ENCODE assay signal across 9 cellular contexts in genomic region chr12:57605308-57606015, GRCh38. TPM values are rescaled to one million over a fixed set of nuclear protein-coding genes. Genes with fewer than 3 reads are reported as not detected.
DNase-seq lines count a peak whose midpoint lies in the region; ATAC-seq, FAIRE-seq and TF ChIP-seq lines count a peak whose summit lies in the region.
"Had no signal": no experiment of that assay in that cellular context is flagged by ENCODE, and none has a peak within 500 bp of the region (broad histone marks: within the 10 kb centered on the region; RNA-seq: fewer than 3 reads in every experiment).

No MANE protein-coding gene starts in this region.

- H3K27me3 ChIP-seq in CD4-positive, alpha-beta memory T cell (ENCODE audit: insufficient read depth, low read length), result no peaks in the 10 kb centered on the region
- no peaks in the 10 kb centered on the region for H3K27me3 ChIP-seq in MG63
- no peaks in the 10 kb centered on the region for H3K27me3 ChIP-seq in effector memory CD4-positive, alpha-beta T cell (replicated peaks; ENCODE audit: control insufficient read depth, insufficient read depth, low read length, poor library complexity, severe bottlenecking)

- H3K4me1 ChIP-seq in CD4-positive, alpha-beta memory T cell (ENCODE audit: insufficient read depth, low read length), result peaks cover 32% of the 10 kb centered on the region
- H3K4me1 ChIP-seq in effector memory CD4-positive, alpha-beta T cell (ENCODE audit: control insufficient read depth, insufficient read depth, low read length, poor library complexity, severe bottlenecking), result peaks cover 17% of the 10 kb centered on the region

- H3K27me3 Mint-ChIP-seq in CD4-positive, alpha-beta memory T cell, result peaks cover 2 to 3% of the 10 kb centered on the region in 2 donors
- peaks cover 2% of the 10 kb centered on the region for H3K27me3 Mint-ChIP-seq in neural crest cell (ENCODE audit: low read depth)

- H3K4me1 Mint-ChIP-seq in CD4-positive, alpha-beta memory T cell, result peaks cover 18 to 42% (median 31%) of the 10 kb centered on the region in 4 donors
- peaks cover 40% of the 10 kb centered on the region for H3K4me1 Mint-ChIP-seq in neural crest cell

- TF ChIP-seq CTCF in neural crest cell (conservative IDR thresholded peaks at IDR 0.05), result no peak

- H3K9me3 ChIP-seq in CD4-positive, alpha-beta memory T cell (ENCODE audit: control insufficient read depth in 1 of 2, low read length in 2 of 2), result no peaks in the 10 kb centered on the region
- H3K9me3 ChIP-seq in MG63, result no peaks in the 10 kb centered on the region
- no peaks in the 10 kb centered on the region for H3K9me3 ChIP-seq in effector memory CD4-positive, alpha-beta T cell (ENCODE audit: control insufficient read depth, low read length)

- peaks cover 4% of the 10 kb centered on the region for H3K36me3 ChIP-seq in CD4-positive, alpha-beta memory T cell (ENCODE audit: insufficient read depth, low read length)
- no peaks in the 10 kb centered on the region for H3K36me3 ChIP-seq in MG63
- peaks cover 18% of the 10 kb centered on the region for H3K36me3 ChIP-seq in effector memory CD4-positive, alpha-beta T cell (ENCODE audit: control insufficient read depth, insufficient read depth, low read length)

- FAIRE-seq in GM12891 (lab: Jason Lieb, UNC), result no peak

- H3K4me3 Mint-ChIP-seq in CD4-positive, alpha-beta memory T cell, result peak overlapping the region; percentile 81 to 90 (median 87)
- H3K4me3 Mint-ChIP-seq in neural crest cell, result peak overlapping the region; percentile 95

- peak overlapping the region; percentile 24 for H3K27ac ChIP-seq in CD4-positive, alpha-beta memory T cell (ENCODE audit: low read depth, low read length)
- no peak overlapping the region for H3K27ac ChIP-seq in effector memory CD4-positive, alpha-beta T cell (ENCODE audit: insufficient read depth, low read length, poor library complexity, severe bottlenecking)

- peak overlapping the region; percentile 58 to 60 for H3K4me3 ChIP-seq in CD4-positive, alpha-beta memory T cell (ENCODE audit: low read length in 2 of 2)
- H3K4me3 ChIP-seq in MG63, result peak overlapping the region; percentile 43
- H3K4me3 ChIP-seq in effector memory CD4-positive, alpha-beta T cell (ENCODE audit: insufficient read depth, low read depth, low read length, poor library complexity, severe bottlenecking), result peak overlapping the region; percentile 65

- POLR2A ChIA-PET in CD4-positive, alpha-beta memory T cell (lab: Charles Lee; ENCODE audit: partially characterized antibody), result interaction anchor here (1.2 to 1.7 kb wide), 5 partner anchors 10 to 151 kb away, joined by 3 to 7 read pairs (median 3); partner anchors contain the start of gene PIP4K2C

- CTCF ChIA-PET in CD4-positive, alpha-beta memory T cell (lab: Charles Lee; ENCODE audit: partially characterized antibody), result interaction anchor here (0.8 to 3.6 kb wide), 4 partner anchors 15 to 24 kb away, joined by 3 to 17 read pairs (median 6); no protein-coding TSS in a partner anchor

- no peak for ATAC-seq in GM21737 (IDR thresholded peaks at IDR 0.05; ENCODE audit: unreplicated experiment)

- H3K9me3 Mint-ChIP-seq in CD4-positive, alpha-beta memory T cell, result no peaks in the 10 kb centered on the region
- no peaks in the 10 kb centered on the region for H3K9me3 Mint-ChIP-seq in neural crest cell

- H3K27ac Mint-ChIP-seq in CD4-positive, alpha-beta memory T cell, result peak overlapping the region; percentile 17 to 92 (median 84)
- peak overlapping the region; percentile 82 for H3K27ac Mint-ChIP-seq in neural crest cell (ENCODE audit: unreplicated experiment)

- intact Hi-C loops in CD4-positive, alpha-beta memory T cell (cut with micrococcal nuclease), result no loop called here

- no peak for TF ChIP-seq POLR2A in GM12891 (IDR thresholded peaks at IDR 0.05; ENCODE audit: low read depth, low read length)

- peaks cover 22 to 34% of the 10 kb centered on the region in 2 donors for H3K36me3 Mint-ChIP-seq in CD4-positive, alpha-beta memory T cell
- peaks cover 19% of the 10 kb centered on the region for H3K36me3 Mint-ChIP-seq in neural crest cell (ENCODE audit: low read depth)

- DNase-seq in CD4-positive, alpha-beta memory T cell, result no peak
- DNase-seq in MG63, result no peak
- no peak for DNase-seq in effector memory CD4-positive, alpha-beta T cell
- no peak for DNase-seq in neural crest cell (ENCODE audit: low read depth, low spot score)
- no peak for DNase-seq in NCI-H2227 treated with DMSO at 0.1 percent for 48 hours (lab: John Stamatoyannopoulos, UW)
- DNase-seq in kidney tubule cell (ENCODE audit: low spot score), result no peak
- DNase-seq in GM12891 (ENCODE audit: insufficient read length, low spot score), result no peak

TF ChIP-seq in GM12891, 5 proteins besides CTCF, POLR2A, EP300 and RAD21:
- TF ChIP-seq POU2F2 (IDR thresholded peaks at IDR 0.05; ENCODE audit: low read depth, low read length) (no peak), PAX5 (IDR thresholded peaks at IDR 0.05; ENCODE audit: insufficient read depth, low read length, severe bottlenecking) (no peak), SPI1 (IDR thresholded peaks at IDR 0.05; ENCODE audit: low read depth, low read length) (no peak), POLR2AphosphoS5 (IDR thresholded peaks at IDR 0.05; ENCODE audit: low read depth, low read length) (no peak)

RNA-seq across cellular contexts. Expression of gene DTX3, which starts 0.8 kb away (rescaled TPM):
- total RNA-seq in CD4-positive, alpha-beta memory T cell, result 10 to 100 TPM; 33.8 to 37.1 TPM
- 1 to 10 TPM; 4.2 to 6.2 TPM for polyA plus RNA-seq in CD4-positive, alpha-beta memory T cell
- total RNA-seq in MG63 (2014; rRNA removed; shearing (Covaris generic); ENCODE audit: low replicate concordance), result 0.20 and 0.52 TPM in 2 replicates
- total RNA-seq in neural crest cell, result 74.7 and 75.6 TPM in 2 replicates
- polyA plus RNA-seq in GM12891 (2012; ENCODE audit: low read depth, missing spikeins), result 27.6 TPM

RNA-seq across cellular contexts. Expression of gene ARHGEF25, which starts 5.8 kb away (rescaled TPM):
- total RNA-seq in CD4-positive, alpha-beta memory T cell, result under 1 TPM; 0.47 to 0.67 TPM
- polyA plus RNA-seq in CD4-positive, alpha-beta memory T cell, result not detected
- 17.0 and 17.4 TPM in 2 replicates for total RNA-seq in MG63 (2014; rRNA removed; shearing (Covaris generic); ENCODE audit: low replicate concordance)
- 41.2 and 43.8 TPM in 2 replicates for total RNA-seq in neural crest cell
- 3.0 TPM for polyA plus RNA-seq in GM12891 (2012; ENCODE audit: low read depth, missing spikeins)

RNA-seq across cellular contexts. Expression of gene PIP4K2C, which starts 14.5 kb away (rescaled TPM):
- 10 to 100 TPM; 32.4 to 36.0 TPM for total RNA-seq in CD4-positive, alpha-beta memory T cell
- 10 to 100 TPM; 30.4 to 45.0 TPM for polyA plus RNA-seq in CD4-positive, alpha-beta memory T cell
- total RNA-seq in MG63 (2014; rRNA removed; shearing (Covaris generic); ENCODE audit: low replicate concordance), result 16.3 and 98.3 TPM in 2 replicates
- total RNA-seq in neural crest cell, result 15.9 and 17.3 TPM in 2 replicates
- 12.1 TPM for polyA plus RNA-seq in GM12891 (2012; ENCODE audit: low read depth, missing spikeins)

RNA-seq across cellular contexts. Expression of gene B4GALNT1, which starts 27.5 kb away (rescaled TPM):
- total RNA-seq in CD4-positive, alpha-beta memory T cell, result not detected
- polyA plus RNA-seq in CD4-positive, alpha-beta memory T cell, result not detected
- 8.9 and 13.9 TPM in 2 replicates for total RNA-seq in MG63 (2014; rRNA removed; shearing (Covaris generic); ENCODE audit: low replicate concordance)
- total RNA-seq in neural crest cell, result 18.6 and 19.5 TPM in 2 replicates
- 0.10 TPM for polyA plus RNA-seq in GM12891 (2012; ENCODE audit: low read depth, missing spikeins)
- total RNA-seq: lung microvascular endothelial cell had no signal

RNA-seq across cellular contexts. Expression of gene KIF5A, which starts 55.6 kb away (rescaled TPM):
- total RNA-seq in CD4-positive, alpha-beta memory T cell, result under 1 TPM; 0.96 to 1.00 TPM
- not detected for polyA plus RNA-seq in CD4-positive, alpha-beta memory T cell
- not detected in 2 replicates for total RNA-seq in MG63 (2014; rRNA removed; shearing (Covaris generic); ENCODE audit: low replicate concordance)
- 16.9 and 20.8 TPM in 2 replicates for total RNA-seq in neural crest cell
- 0.18 TPM for polyA plus RNA-seq in GM12891 (2012; ENCODE audit: low read depth, missing spikeins)

Comparison
In these comparisons a context has a peak if more than half of its experiments do, and no peak if none do; other contexts are left out.
1. RNA of gene DTX3, which starts 0.8 kb away (total RNA-seq): 74.7 to 75.6 TPM in neural crest cell and 33.8 to 37.1 TPM in CD4-positive, alpha-beta memory T cell; 0.20 to 0.52 TPM in MG63; every median in the first group is over 10 times any median in the second.
2. RNA of gene ARHGEF25, which starts 5.8 kb away (total RNA-seq): 41.2 to 43.8 TPM in neural crest cell and 17.0 to 17.4 TPM in MG63; 0.47 to 0.67 TPM in CD4-positive, alpha-beta memory T cell; every median in the first group is over 10 times any median in the second.
3. Peak in every context shown above with its lines, with median percentiles within 50 percentile points of each other: H3K4me3 ChIP-seq.